23 cellular contexts compared by ENCODE assay signal in genomic region chr9:114069476-114070187, GRCh38. TPM values are rescaled to one million over a fixed set of nuclear protein-coding genes. Genes with fewer than 3 reads are reported as not detected.
A peak's percentile ranks its signal among the peaks of the same experiment; 100 is the strongest.
DNase-seq lines count a peak whose midpoint lies in the region; ATAC-seq, FAIRE-seq and TF ChIP-seq lines count a peak whose summit lies in the region.
"Had no signal": no experiment of that assay in that cellular context is flagged by ENCODE, and none has a peak within 500 bp of the region (broad histone marks: within the 10 kb centered on the region; RNA-seq: fewer than 3 reads in every experiment).

No MANE protein-coding gene starts in this region.

- no peaks in the 10 kb centered on the region for H3K36me3 Mint-ChIP-seq in activated T-cell treated with anti-CD3 and anti-CD28 coated beads, Interleukin-2, amount 50 U/mL, for 24 hours (ENCODE audit: low read depth)

- peaks cover under 1% of the 10 kb centered on the region for H3K27me3 Mint-ChIP-seq in activated T-cell treated with anti-CD3 and anti-CD28 coated beads, Interleukin-2, amount 50 U/mL, for 24 hours

- POLR2A ChIA-PET in H1 (lab: Charles Lee; ENCODE audit: partially characterized antibody), result no interaction called here

- no peak overlapping the region for H4K91ac ChIP-seq in H1 (replicated peaks; ENCODE audit: insufficient read length, low read length)

- no peak overlapping the region for H2BK120ac ChIP-seq in H1 (replicated peaks; ENCODE audit: low read depth, low read length)

- H3K36me3 ChIP-seq in H1 (ENCODE audit: control insufficient read depth in 2 of 4, insufficient read depth in 4 of 4, low read length in 3 of 4) (no peaks in the 10 kb centered on the region), mucosa of descending colon (ENCODE audit: low read depth) (no peaks in the 10 kb centered on the region), MG63 (no peaks in the 10 kb centered on the region), left lung (no peaks in the 10 kb centered on the region)
- H3K36me3 ChIP-seq: HAP-1, SJSA1 had no signal

- H3K4me1 Mint-ChIP-seq in activated T-cell treated with anti-CD3 and anti-CD28 coated beads, Interleukin-2, amount 50 U/mL, for 24 hours (ENCODE audit: low read depth), result no peaks in the 10 kb centered on the region

- H2BK20ac ChIP-seq in H1 (ENCODE audit: low read length), result no peak overlapping the region

- H4K8ac ChIP-seq in H1 (ENCODE audit: extremely low read depth, insufficient read depth, low read length), result no peak overlapping the region

- no peaks in the 10 kb centered on the region for H3K79me1 ChIP-seq in H1 (ENCODE audit: low read depth, low read length)

- no peak overlapping the region for H4K5ac ChIP-seq in H1 (ENCODE audit: insufficient read length, low read depth, low read length)

- WGBS in H1 (ENCODE audit: extremely low coverage in 1 of 2, insufficient coverage in 1 of 2, insufficient read length in 1 of 2, insufficient replicate concordance in 2 of 2, low coverage in 1 of 2, low lambda C conversion rate in 2 of 2, missing lambda C conversion rate in 1 of 2), 2 experiments, result 85% methylated on average over 6 of the region's 9 CpGs; no CpG with 5 or more reads in 1 of the 2 experiments

- H2BK15ac ChIP-seq in H1 (ENCODE audit: low read length), result no peak overlapping the region

- no peak overlapping the region for H2AK5ac ChIP-seq in H1 (ENCODE audit: low read depth, low read length)

- no peaks in the 10 kb centered on the region for H3K9me3 Mint-ChIP-seq in activated T-cell treated with anti-CD3 and anti-CD28 coated beads, Interleukin-2, amount 50 U/mL, for 24 hours

- H3K4me2 ChIP-seq in H1 (ENCODE audit: insufficient read depth in 1 of 2, low read depth in 2 of 2, low read length in 2 of 2), result no peak overlapping the region

- H2AFZ ChIP-seq in H1 (ENCODE audit: low read length), result no peak overlapping the region

- H3K79me2 ChIP-seq in H1 (ENCODE audit: control insufficient read depth in 1 of 2, insufficient read depth in 2 of 2, low read length in 2 of 2), result no peaks in the 10 kb centered on the region

- H3K56ac ChIP-seq in H1 (replicated peaks; ENCODE audit: insufficient read length, low read depth, low read length), result no peak overlapping the region

- no peaks in the 10 kb centered on the region for H3K27me3 ChIP-seq in H1 (replicated peaks in 1 of 4; ENCODE audit: control insufficient read depth in 3 of 4, extremely low read depth in 1 of 4, insufficient read depth in 3 of 4, low read length in 3 of 4)
- no peaks in the 10 kb centered on the region for H3K27me3 ChIP-seq in MG63
- peaks cover 0 to 4% of the 10 kb centered on the region in 2 donors for H3K27me3 ChIP-seq in left lung
- H3K27me3 ChIP-seq: SJSA1 had no signal

- no peak overlapping the region for H3K18ac ChIP-seq in H1 (ENCODE audit: extremely low read depth, low read length)

- no peaks in the 10 kb centered on the region for H4K20me1 ChIP-seq in H1 (replicated peaks in 1 of 2; ENCODE audit: control insufficient read depth in 1 of 2, insufficient read depth in 2 of 2, low read length in 2 of 2)

- no peaks in the 10 kb centered on the region; the same call in 1 of the 2 replicates for H3K23me2 ChIP-seq in H1 (ENCODE audit: low read depth, low read length)

- no peak overlapping the region for H2BK5ac ChIP-seq in H1 (ENCODE audit: low read depth, low read length)

- CTCF ChIA-PET in H1 (lab: Charles Lee; ENCODE audit: partially characterized antibody), result interaction anchor here (1.1 kb wide), 1 partner anchor 332 kb away, joined by 3 read pairs; no protein-coding TSS in a partner anchor

- no peak for TF ChIP-seq EP300 in H1 (IDR thresholded peaks at IDR 0.05; ENCODE audit: borderline replicate concordance in 1 of 2, low read depth in 2 of 2, low read length in 2 of 2)

- FAIRE-seq in H1 (lab: Jason Lieb, UNC), result no peak
- FAIRE-seq: D721Med, RCC 7860 had no signal

- no peaks in the 10 kb centered on the region for H3K4me1 ChIP-seq in H1 (replicated peaks in 1 of 4; ENCODE audit: control insufficient read depth in 3 of 4, insufficient read depth in 4 of 4, low read length in 3 of 4)
- no peaks in the 10 kb centered on the region for H3K4me1 ChIP-seq in mucosa of descending colon (ENCODE audit: low read depth)
- no peaks in the 10 kb centered on the region for H3K4me1 ChIP-seq in left lung
- H3K4me1 ChIP-seq: HAP-1, SJSA1 had no signal

- no peak overlapping the region for H3K4me3 Mint-ChIP-seq in activated T-cell treated with anti-CD3 and anti-CD28 coated beads, Interleukin-2, amount 50 U/mL, for 24 hours

- no peak overlapping the region for H3K14ac ChIP-seq in H1 (ENCODE audit: insufficient read length)

- H3K4ac ChIP-seq in H1 (replicated peaks; ENCODE audit: insufficient read length, low read depth, low read length), result no peak overlapping the region

- no peak for TF ChIP-seq POLR2A in H1 (IDR thresholded peaks at IDR 0.05; ENCODE audit: control extremely low read depth in 1 of 2, low read depth in 2 of 2, low read length in 2 of 2)

- no peak overlapping the region for H3K27ac ChIP-seq in H1 (ENCODE audit: low read depth, low read length)
- H3K27ac ChIP-seq in left lung, result no peak overlapping the region
- H3K27ac ChIP-seq: SJSA1 had no signal

- DNase-seq in activated T-cell treated with anti-CD3 and anti-CD28 coated beads, Interleukin-2, amount 50 U/mL, for 24 hours, result peak; percentile 5
- DNase-seq in activated T-cell treated with anti-CD3 and anti-CD28 coated beads, Interleukin-2, amount 50 U/mL, for 48 hours, result no peak
- DNase-seq in H1 (ENCODE audit: low read depth in 1 of 2, low spot score in 2 of 2), result no peak
- DNase-seq in mucosa of descending colon, result peak in 1 of 3 donors; percentile 51
- DNase-seq in MG63, result no peak
- no peak for DNase-seq in ecto neural progenitor cell (ENCODE audit: low spot score)
- no peak for DNase-seq in left lung
- no peak for DNase-seq in stimulated activated CD4-positive, alpha-beta T cell treated with anti-CD3 and anti-CD28 coated beads, Interleukin-4, amount 100 ng/mL, for 1 hour
- DNase-seq: EL, KBM-7, NCI-H1092, NCI-H1436, NCI-H187 treated with DMSO at 0.1 percent for 48 hours, NCI-H2107, NCI-H446 treated with DMSO at 0.1 percent for 48 hours, NCI-H748 treated with DMSO at 0.1 percent for 48 hours, OCI-M1 had no signal

- H3K9me3 ChIP-seq in H1 (ENCODE audit: insufficient read depth in 2 of 2, low read depth in 1 of 2, low read length in 1 of 2) (no peaks in the 10 kb centered on the region), mucosa of descending colon (no peaks in the 10 kb centered on the region), MG63 (no peaks in the 10 kb centered on the region), left lung (no peaks in the 10 kb centered on the region)
- H3K9me3 ChIP-seq: HAP-1, SJSA1 had no signal

- intact Hi-C loops in mucosa of descending colon (cut with DNase I, micrococcal nuclease), result no loop called here
- intact Hi-C loops in left lung (cut with DNase I), result no loop called here

- H3K4me3 ChIP-seq in H1 (ENCODE audit: extremely low read depth in 1 of 4, insufficient read depth in 2 of 4, low read depth in 3 of 4, low read length in 4 of 4), result no peak overlapping the region
- H3K4me3 ChIP-seq in mucosa of descending colon, result no peak overlapping the region
- H3K4me3 ChIP-seq in MG63, result no peak overlapping the region
- no peak overlapping the region for H3K4me3 ChIP-seq in left lung
- H3K4me3 ChIP-seq: HAP-1, SJSA1 had no signal

- no peak overlapping the region for H3K23ac ChIP-seq in H1 (ENCODE audit: insufficient read length)

- peak; percentile 89 for ATAC-seq in mucosa of descending colon
- ATAC-seq in left lung, result no peak
- ATAC-seq: Right ventricle myocardium inferior had no signal

- TF ChIP-seq RAD21 in H1 (IDR thresholded peaks at IDR 0.05 in 1 of 2, conservative IDR thresholded peaks at IDR 0.05 in 1 of 2; ENCODE audit: low read depth in 2 of 2, low read length in 2 of 2), result no peak

- 0 out of 2 replicates have a peak overlapping the region, but pooled peaks have one; percentile 27 for H2BK12ac ChIP-seq in H1 (ENCODE audit: low read depth, low read length)

- TF ChIP-seq CTCF in H1 (IDR thresholded peaks at IDR 0.05; ENCODE audit: control extremely low read depth in 1 of 3, insufficient read depth in 1 of 3, low read depth in 1 of 3, low read length in 3 of 3) (no peak), mucosa of descending colon (IDR thresholded peaks at IDR 0.05) (no peak), left lung (IDR thresholded peaks at IDR 0.05) (no peak)

- H3K9ac ChIP-seq in H1 (replicated peaks in 1 of 4; ENCODE audit: extremely low read depth in 1 of 4, low read depth in 3 of 4, low read length in 3 of 4), result no peak overlapping the region

- H3K27ac Mint-ChIP-seq in activated T-cell treated with anti-CD3 and anti-CD28 coated beads, Interleukin-2, amount 50 U/mL, for 24 hours, result no peak overlapping the region

TF ChIP-seq in H1, 55 proteins besides CTCF, POLR2A, EP300 and RAD21 (continues in another document):
- TF ChIP-seq ASH2L (IDR thresholded peaks at IDR 0.05; ENCODE audit: low read length) (no peak), CHD2 (IDR thresholded peaks at IDR 0.05; ENCODE audit: low read length) (no peak)

RNA-seq across cellular contexts. Expression of gene AMBP, which starts 8.5 kb away (rescaled TPM):
- total RNA-seq in H1 (2021; fragmentation: NEBNext Ultra II Directional; extraction: Animal tissue kit (Norgen Biotek cat#: 25700)), result 3.0 and 3.1 TPM in 2 replicates
- polyA plus RNA-seq in H1 (2011; rRNA removed), result 4.0 and 4.9 TPM in 2 replicates
- 6.0 TPM for polyA plus RNA-seq in H1 (2011; cell fraction: cytosol; rRNA removed)
- polyA plus RNA-seq in H1 (2011; cell fraction: nucleus; rRNA removed), result 6.0 TPM
- 3.3 to 5.6 TPM (median 4.6 TPM) in 4 replicates for polyA plus RNA-seq in H1 (2012, experiment 1 of 2)
- 5.3 TPM for polyA plus RNA-seq in H1 (2012, experiment 2 of 2)
- 6.0 TPM for polyA plus RNA-seq in H1 (2013, experiment 1 of 2)
- polyA plus RNA-seq in H1 (2013, experiment 2 of 2), result 6.6 TPM
- polyA minus RNA-seq in H1 (2011; rRNA and poly(A)+ RNA removed), result 1.9 and 3.4 TPM in 2 replicates
- 2.7 TPM for polyA minus RNA-seq in H1 (2011; cell fraction: cytosol; rRNA and poly(A)+ RNA removed)
- 2.3 TPM for polyA minus RNA-seq in H1 (2011; cell fraction: nucleus; rRNA and poly(A)+ RNA removed)
- total RNA-seq in mucosa of descending colon (under 1 TPM in 2 of 3 donors, not detected in 1; 0.63 to 0.81 TPM), left lung (1 to 10 TPM in 1 of 2 donors, not detected in 1; 1.2 TPM)
- 0.26 TPM in 1 of 2 replicates, not detected in the other for total RNA-seq in MG63 (2014; rRNA removed; shearing (Covaris generic); ENCODE audit: low replicate concordance)
- total RNA-seq: Right ventricle myocardium inferior had no signal

RNA-seq across cellular contexts. Expression of gene KIF12, which starts 29.5 kb away (rescaled TPM):
- total RNA-seq in H1 (2021; fragmentation: NEBNext Ultra II Directional; extraction: Animal tissue kit (Norgen Biotek cat#: 25700)), result 3.4 and 3.9 TPM in 2 replicates
- polyA plus RNA-seq in H1 (2011; rRNA removed), result 2.9 and 5.2 TPM in 2 replicates
- 3.7 TPM for polyA plus RNA-seq in H1 (2011; cell fraction: cytosol; rRNA removed)
- 33.3 TPM for polyA plus RNA-seq in H1 (2011; cell fraction: nucleus; rRNA removed)
- polyA plus RNA-seq in H1 (2012, experiment 1 of 2), result 2.9 to 3.5 TPM (median 3.4 TPM) in 4 replicates
- 2.0 TPM for polyA plus RNA-seq in H1 (2012, experiment 2 of 2)
- 2.1 TPM for polyA plus RNA-seq in H1 (2013, experiment 1 of 2)
- polyA plus RNA-seq in H1 (2013, experiment 2 of 2), result 1.1 TPM
- 3.6 and 4.0 TPM in 2 replicates for polyA minus RNA-seq in H1 (2011; rRNA and poly(A)+ RNA removed)
- polyA minus RNA-seq in H1 (2011; cell fraction: cytosol; rRNA and poly(A)+ RNA removed), result 1.9 TPM
- 3.6 TPM for polyA minus RNA-seq in H1 (2011; cell fraction: nucleus; rRNA and poly(A)+ RNA removed)
- total RNA-seq in mucosa of descending colon (10 to 100 TPM; 12.3 to 36.9 (median 13.6) TPM), left lung (1 to 10 TPM; 2.4 to 9.0 TPM)
- total RNA-seq in MG63 (2014; rRNA removed; shearing (Covaris generic); ENCODE audit: low replicate concordance), result not detected in 2 replicates
- total RNA-seq: Right ventricle myocardium inferior had no signal
- polyA plus RNA-seq: AG04450 had no signal
